6 cellular contexts compared by ENCODE assay signal in the genomic region with DNA sequence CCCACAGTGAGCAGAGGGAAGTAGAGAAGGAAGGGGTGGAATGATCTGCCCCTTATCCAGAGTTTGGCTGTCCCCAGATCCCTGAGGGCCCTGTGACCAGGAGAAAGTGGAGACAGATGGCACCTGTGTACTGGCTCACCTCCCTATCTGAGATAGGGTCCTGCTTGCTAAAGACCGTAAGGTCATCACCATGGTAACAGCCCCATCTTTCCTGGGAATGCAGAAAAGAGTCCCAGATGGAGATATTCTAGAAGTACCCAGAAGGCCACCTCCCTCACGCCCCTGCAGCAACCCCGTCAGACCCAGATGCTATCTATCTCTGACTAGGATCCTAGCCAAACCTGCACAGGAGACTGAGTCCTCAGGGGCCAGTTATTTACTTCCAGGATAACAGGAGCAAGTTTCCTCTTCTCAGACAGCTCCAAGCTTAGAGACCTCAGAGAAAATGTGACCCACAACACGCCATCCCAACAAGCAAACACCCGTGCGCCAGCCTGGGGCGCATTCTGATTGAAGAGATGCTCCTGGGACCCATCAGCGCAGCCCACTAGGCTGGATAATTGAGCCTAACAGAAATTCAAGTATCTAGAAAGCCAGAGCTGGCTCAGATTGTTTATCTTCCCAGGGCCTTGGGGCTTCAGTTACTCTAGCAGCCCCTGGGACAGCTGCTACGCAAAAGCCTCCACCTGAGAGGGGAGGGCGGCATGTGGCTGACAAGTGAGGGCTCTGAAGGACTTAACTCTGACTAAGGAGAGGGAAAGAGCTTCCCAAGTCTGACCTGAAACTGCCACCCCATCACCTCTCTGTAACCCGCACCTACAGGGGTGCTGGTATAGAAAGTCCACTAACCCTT. TPM values are rescaled to one million over a fixed set of nuclear protein-coding genes. Genes with fewer than 3 reads are reported as not detected.
DNase-seq lines count a peak whose midpoint lies in the region; ATAC-seq, FAIRE-seq and TF ChIP-seq lines count a peak whose summit lies in the region.

No MANE protein-coding gene starts in this region.

- no peak for TF ChIP-seq POLR2A in right lobe of liver (IDR thresholded peaks at IDR 0.05)

- no peaks in the 10 kb centered on the region for H3K27me3 ChIP-seq in SJCRH30
- no peaks in the 10 kb centered on the region for H3K27me3 ChIP-seq in right lobe of liver

- no peak for ATAC-seq in right lobe of liver
- ATAC-seq in GM21528 (IDR thresholded peaks at IDR 0.05; ENCODE audit: low FRiP score, unreplicated experiment) = no peak
- ATAC-seq in GM21786 (IDR thresholded peaks at IDR 0.05; ENCODE audit: unreplicated experiment) = no peak

- no peaks in the 10 kb centered on the region for H3K36me3 ChIP-seq in SJCRH30
- H3K36me3 ChIP-seq in right lobe of liver = peaks cover 0 to 28% (median 13%) of the 10 kb centered on the region in 4 donors

- H3K4me1 ChIP-seq in SJCRH30 (peaks cover 14% of the 10 kb centered on the region), right lobe of liver (peaks cover 0 to 62% (median 37%) of the 10 kb centered on the region in 4 donors)

- DNase-seq in DMS 273 (lab: John Stamatoyannopoulos, UW; ENCODE audit: unreplicated experiment) = peak; percentile 82
- peak; percentile 47 to 62 for DNase-seq in SJCRH30
- DNase-seq in right lobe of liver = no peak
- no peak for DNase-seq in D721Med (ENCODE audit: insufficient read length, low spot score)

- H3K4me3 ChIP-seq in SJCRH30 (no peak overlapping the region), right lobe of liver (peak overlapping the region; percentile 84 to 91 (median 86))

- 32% methylated on average over 6 of the region's 11 CpGs for WGBS in right lobe of liver (ENCODE audit: insufficient coverage, low coverage, low lambda C conversion rate, missing lambda C conversion rate)

- no peak for FAIRE-seq in D721Med (lab: Jason Lieb, UNC)

- TF ChIP-seq CTCF in right lobe of liver (IDR thresholded peaks at IDR 0.05) (no peak), D721Med (IDR thresholded peaks at IDR 0.05; ENCODE audit: insufficient read depth, missing control alignments) (no peak)

- intact Hi-C loops in right lobe of liver (cut with DNase I) = no loop called here

- H3K9me3 ChIP-seq in SJCRH30 (replicated peaks) = no peaks in the 10 kb centered on the region
- no peaks in the 10 kb centered on the region for H3K9me3 ChIP-seq in right lobe of liver

- H3K27ac ChIP-seq in SJCRH30 = no peak overlapping the region
- H3K27ac ChIP-seq in right lobe of liver = peak overlapping the region; percentile 89 to 98 (median 95)

RNA-seq across cellular contexts. Expression of a gene that starts 1.9 kb away (rescaled TPM):
- total RNA-seq in SJCRH30 (2014; rRNA removed; shearing (Covaris generic)) = 27.5 and 27.8 TPM in 2 replicates
- total RNA-seq in right lobe of liver = 100 to 1,000 TPM; 105 to 174 (median 128) TPM

RNA-seq across cellular contexts. Expression of a gene that starts 2.0 kb away (rescaled TPM):
- not detected in 2 replicates for total RNA-seq in SJCRH30 (2014; rRNA removed; shearing (Covaris generic))
- not detected for total RNA-seq in right lobe of liver

RNA-seq across cellular contexts. Expression of a gene that starts 7.1 kb away (rescaled TPM):
- total RNA-seq in SJCRH30 (2014; rRNA removed; shearing (Covaris generic)) = 1.9 and 2.1 TPM in 2 replicates
- total RNA-seq in right lobe of liver = 10 to 100 TPM in 3 of 6 experiments, 1 to 10 TPM in 3; 4.7 to 40.8 (median 18.8) TPM

RNA-seq across cellular contexts. Expression of a gene that starts 37.3 kb away (rescaled TPM):
- not detected in 2 replicates for total RNA-seq in SJCRH30 (2014; rRNA removed; shearing (Covaris generic))
- total RNA-seq in right lobe of liver = under 1 TPM in 2 of 6 experiments, not detected in 4; 0.42 to 0.99 TPM

RNA-seq across cellular contexts. Expression of a gene that starts 55.1 kb away (rescaled TPM):
- 128 and 129 TPM in 2 replicates for total RNA-seq in SJCRH30 (2014; rRNA removed; shearing (Covaris generic))
- 10 to 100 TPM; 58.3 to 85.3 (median 67.4) TPM for total RNA-seq in right lobe of liver

Comparison
In these comparisons a context has a peak if more than half of its experiments do, and no peak if none do; other contexts are left out.
1. DNase-seq: peak in DMS 273 (single experiment) and SJCRH30 (2 of 2); none in right lobe of liver (0 of 3) and D721Med (single experiment).